Comparison of ENCODE assay signal across 14 cellular contexts in genomic region chr1:45172015-45172414, GRCh38. TPM values are rescaled to one million over a fixed set of nuclear protein-coding genes. Genes with fewer than 3 reads are reported as not detected.
A peak's percentile ranks its signal among the peaks of the same experiment; 100 is the strongest.
DNase-seq lines count a peak whose midpoint lies in the region; ATAC-seq and TF ChIP-seq lines count a peak whose summit lies in the region.
"Had no signal": no experiment of that assay in that cellular context is flagged by ENCODE, and none has a peak within 500 bp of the region (broad histone marks: within the 10 kb centered on the region; RNA-seq: fewer than 3 reads in every experiment).

No MANE protein-coding gene starts in this region.

- no peaks in the 10 kb centered on the region for H3K4me1 Mint-ChIP-seq in Calu3 (ENCODE audit: low read depth, unreplicated experiment)
- H3K4me1 Mint-ChIP-seq: activated T-helper 17 cell treated with anti-CD3 and anti-CD28 coated beads, Interleukin-2, amount 50 U/mL, for 72 hours; stimulated activated naive B cell treated with anti-CD40 and anti-IgM and Interleukin-4, amounts not matched to agents 10 μg/mL and 1 μg/mL and 100 μg/mL, for 72 hours had no signal

- TF ChIP-seq CTCF in Calu3 (IDR thresholded peaks at IDR 0.05; ENCODE audit: unreplicated experiment) (no peak), RWPE1 (conservative IDR thresholded peaks at IDR 0.05; ENCODE audit: low read depth) (no peak), fibroblast of the aortic adventitia (IDR thresholded peaks at IDR 0.05; ENCODE audit: insufficient read depth, low read length) (no peak), gastrocnemius medialis (IDR thresholded peaks at IDR 0.05 in 4 of 5, conservative IDR thresholded peaks at IDR 0.05 in 1 of 5) (no peak)

- BruUV-seq in Calu3 (replicated peaks; lab: Mats Ljungman, UMichigan), result no TSS peak

- H3K4me1 ChIP-seq in gastrocnemius medialis, result peaks cover 0 to 8% of the 10 kb centered on the region in 2 donors

- no peak overlapping the region for H3K4me3 ChIP-seq in fibroblast of the aortic adventitia (ENCODE audit: low read depth, low read length)
- H3K4me3 ChIP-seq in gastrocnemius medialis, result no peak overlapping the region
- H3K4me3 ChIP-seq: esophagus squamous epithelium, psoas muscle had no signal

- no peak overlapping the region for H3K4me3 Mint-ChIP-seq in Calu3 (ENCODE audit: low read depth, unreplicated experiment)
- H3K4me3 Mint-ChIP-seq: activated T-helper 17 cell treated with anti-CD3 and anti-CD28 coated beads, Interleukin-2, amount 50 U/mL, for 72 hours; stimulated activated naive B cell treated with anti-CD40 and anti-IgM and Interleukin-4, amounts not matched to agents 10 μg/mL and 1 μg/mL and 100 μg/mL, for 72 hours had no signal

- no peaks in the 10 kb centered on the region for H3K9me3 ChIP-seq in gastrocnemius medialis
- H3K9me3 ChIP-seq: esophagus squamous epithelium, psoas muscle had no signal

- CTCF ChIA-PET in Calu3 (lab: Charles Lee), result interaction anchor here (0.6 to 0.7 kb wide), 2 partner anchors 8 to 159 kb away, joined by 3 to 5 read pairs; no protein-coding TSS in a partner anchor
- CTCF ChIA-PET in RWPE1 (lab: Yijun Ruan, JAX), result no interaction called here

- no peak for ATAC-seq in gastrocnemius medialis
- ATAC-seq: activated T-helper 17 cell treated with anti-CD3 and anti-CD28 coated beads, Interleukin-2, amount 50 U/mL, for 72 hours; psoas muscle; stimulated activated naive B cell treated with anti-CD40 and anti-IgM and Interleukin-4, amounts not matched to agents 10 μg/mL and 1 μg/mL and 100 μg/mL, for 72 hours had no signal

- POLR2A ChIA-PET in RWPE1 (lab: Yijun Ruan, JAX; ENCODE audit: low non-redundant PET), result no interaction called here

- in situ Hi-C loops in gastrocnemius medialis (cut with MboI; ENCODE audit: low sequenced_read_pairs in 4 of 4), result no loop called here

- no peak overlapping the region for H3K27ac Mint-ChIP-seq in Calu3 (ENCODE audit: unreplicated experiment)
- H3K27ac Mint-ChIP-seq: activated T-helper 17 cell treated with anti-CD3 and anti-CD28 coated beads, Interleukin-2, amount 50 U/mL, for 72 hours; stimulated activated naive B cell treated with anti-CD40 and anti-IgM and Interleukin-4, amounts not matched to agents 10 μg/mL and 1 μg/mL and 100 μg/mL, for 72 hours had no signal

- no peak for TF ChIP-seq POLR2A in gastrocnemius medialis (IDR thresholded peaks at IDR 0.05)

- peaks cover 11% of the 10 kb centered on the region for H3K27me3 Mint-ChIP-seq in Calu3 (ENCODE audit: unreplicated experiment)
- H3K27me3 Mint-ChIP-seq: activated T-helper 17 cell treated with anti-CD3 and anti-CD28 coated beads, Interleukin-2, amount 50 U/mL, for 72 hours had no signal

- no peaks in the 10 kb centered on the region for H3K27me3 ChIP-seq in gastrocnemius medialis
- H3K27me3 ChIP-seq: esophagus squamous epithelium had no signal

- H3K36me3 Mint-ChIP-seq in Calu3 (ENCODE audit: insufficient read depth, unreplicated experiment), result peaks cover 6% of the 10 kb centered on the region
- H3K36me3 Mint-ChIP-seq: stimulated activated naive B cell treated with anti-CD40 and anti-IgM and Interleukin-4, amounts not matched to agents 10 μg/mL and 1 μg/mL and 100 μg/mL, for 72 hours had no signal

- peak; percentile 43 for DNase-seq in Calu3
- peak; percentile 34 for DNase-seq in LHCN-M2 (ENCODE audit: low read depth)
- peak; percentile 41 for DNase-seq in RWPE1 (ENCODE audit: low spot score)
- peak; percentile 22 for DNase-seq in fibroblast of the aortic adventitia (ENCODE audit: low read depth)
- DNase-seq in NCI-H1694 treated with DMSO at 0.1 percent for 48 hours (lab: John Stamatoyannopoulos, UW), result no peak
- no peak for DNase-seq in gastrocnemius medialis
- DNase-seq in DMS79 treated with DMSO at 0.1 percent for 48 hours (lab: John Stamatoyannopoulos, UW), result no peak
- no peak for DNase-seq in activated effector memory CD4-positive, alpha-beta T cell treated with anti-CD3 and anti-CD28 coated beads, Interleukin-2, amount 50 U/mL, for 16 hours
- DNase-seq: activated CD4-positive, alpha-beta T cell treated with anti-CD3 and anti-CD28 coated beads for 1 hour; esophagus squamous epithelium; NCI-H446 treated with DMSO at 0.1 percent for 48 hours; psoas muscle; stimulated activated naive B cell treated with anti-CD40 and anti-IgM and Interleukin-4, amounts not matched to agents 10 μg/mL and 1 μg/mL and 100 μg/mL, for 72 hours had no signal

- no peaks in the 10 kb centered on the region for H3K9me3 Mint-ChIP-seq in Calu3 (ENCODE audit: low read depth, unreplicated experiment)
- H3K9me3 Mint-ChIP-seq: activated T-helper 17 cell treated with anti-CD3 and anti-CD28 coated beads, Interleukin-2, amount 50 U/mL, for 72 hours; stimulated activated naive B cell treated with anti-CD40 and anti-IgM and Interleukin-4, amounts not matched to agents 10 μg/mL and 1 μg/mL and 100 μg/mL, for 72 hours had no signal

- H3K36me3 ChIP-seq in gastrocnemius medialis, result no peaks in the 10 kb centered on the region
- H3K36me3 ChIP-seq: esophagus squamous epithelium had no signal

- intact Hi-C loops in Calu3 (cut with micrococcal nuclease; ENCODE audit: unreplicated experiment), result no loop called here
- intact Hi-C loops in gastrocnemius medialis (cut with DNase I; ENCODE audit: low total_unique reads), result no loop called here

- H3K27ac ChIP-seq in RWPE1, result no peak overlapping the region
- H3K27ac ChIP-seq in gastrocnemius medialis, result no peak overlapping the region
- H3K27ac ChIP-seq: esophagus squamous epithelium, psoas muscle had no signal

RNA-seq across cellular contexts. Expression of gene ZSWIM5, which starts 34.4 kb away (rescaled TPM):
- total RNA-seq in Calu3 (2022) (0.24 and 0.40 TPM in 2 replicates), LHCN-M2 (2014; rRNA removed) (under 0.01 and 0.06 TPM in 2 replicates), fibroblast of the aortic adventitia (ENCODE audit: low replicate concordance) (0.49 and 4.7 TPM in 2 replicates), gastrocnemius medialis (1 to 10 TPM in 1 of 4 donors, under 1 TPM in 3; 0.53 to 1.3 (median 0.81) TPM)
- polyA plus RNA-seq in LHCN-M2 (2012), result 0.02 TPM

Comparison
In these comparisons a context has a peak if more than half of its experiments do, and no peak if none do; other contexts are left out.
1. DNase-seq: peak in Calu3 (single experiment), LHCN-M2 (single experiment), RWPE1 (single experiment) and fibroblast of the aortic adventitia (single experiment); none in NCI-H1694 treated with DMSO at 0.1 percent for 48 hours (single experiment), gastrocnemius medialis (0 of 2), DMS79 treated with DMSO at 0.1 percent for 48 hours (single experiment) and activated effector memory CD4-positive, alpha-beta T cell treated with anti-CD3 and anti-CD28 coated beads, Interleukin-2, amount 50 U/mL, for 16 hours (single experiment).